Comparison of ENCODE assay signal across 8 cellular contexts in the genomic region with DNA sequence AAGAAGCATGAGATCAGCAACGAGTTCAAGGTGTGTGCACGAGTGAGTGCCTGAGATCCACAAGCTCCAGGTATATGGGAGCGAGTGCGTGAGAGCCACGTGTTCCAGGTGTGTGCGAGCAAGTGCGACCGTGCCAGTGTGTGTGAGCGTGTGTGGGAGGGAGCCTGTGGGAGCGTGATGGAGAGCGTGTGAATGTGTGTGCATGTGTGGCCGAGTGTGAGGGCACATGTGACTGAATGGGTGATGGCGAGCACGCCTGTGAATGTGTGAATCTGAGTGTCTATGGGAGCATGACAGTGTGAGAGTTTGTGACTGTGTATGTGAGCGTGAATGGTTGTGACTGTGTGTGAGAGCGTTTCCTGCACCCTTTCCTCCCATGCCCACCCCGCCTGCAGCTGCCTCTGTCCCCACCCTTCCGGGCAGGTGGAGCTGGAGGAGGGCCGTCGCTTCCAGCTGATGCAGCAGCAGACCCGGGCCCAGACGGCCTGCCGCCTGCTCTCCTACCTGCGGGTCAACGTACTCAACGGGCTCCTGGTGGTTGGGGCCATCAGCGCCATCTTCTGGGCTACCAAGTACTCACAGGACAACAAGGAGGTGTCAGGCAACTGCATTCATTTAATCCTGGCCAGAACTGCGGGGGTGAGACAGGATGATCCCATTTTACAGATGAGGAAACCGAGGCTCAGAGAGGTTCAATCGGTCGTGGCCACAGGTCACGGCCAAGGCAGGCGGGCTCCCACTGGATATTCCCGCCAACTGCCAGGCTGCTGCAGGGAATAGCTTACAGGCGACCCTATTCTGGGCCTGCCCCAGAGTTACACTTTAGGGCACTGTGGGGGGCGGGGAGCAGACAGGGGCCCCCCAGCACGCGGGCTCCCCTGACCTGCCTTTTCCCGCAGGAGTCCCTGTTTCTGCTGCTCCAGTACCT.
DNase-seq lines count a peak whose midpoint lies in the region; TF ChIP-seq lines count a peak whose summit lies in the region.

No MANE protein-coding gene starts in this region.

- peak overlapping the region; percentile 98 for H3K27ac ChIP-seq in neutrophil

- peak; percentile 86 for TF ChIP-seq CTCF in neutrophil (IDR thresholded peaks at IDR 0.05)

- H3K4me3 ChIP-seq in neutrophil (ENCODE audit: low read depth in 1 of 2, low read length in 1 of 2), result peak overlapping the region; percentile 4 to 87

- DNase-seq in NCI-H1417 (lab: John Stamatoyannopoulos, UW) (peak; percentile 33 to 66 (median 54)), NCI-H1417 treated with DMSO at 0.1 percent for 48 hours (lab: John Stamatoyannopoulos, UW) (no peak), NCI-H526 (lab: John Stamatoyannopoulos, UW) (peak; percentile 86 to 94), NCI-H2107 (lab: John Stamatoyannopoulos, UW) (no peak), middle frontal gyrus (ENCODE audit: extremely low spot score, low spot score) (no peak)
- peak; percentile 74 to 82 for DNase-seq in activated CD4-positive, alpha-beta T cell treated with anti-CD3 and anti-CD28 coated beads, Interleukin-2, amount 50 U/mL, for 48 hours
- DNase-seq in effector CD8-positive, alpha-beta T cell (lab: John Stamatoyannopoulos, UW), result peak; percentile 62

- peaks cover 54% of the 10 kb centered on the region for H3K36me3 ChIP-seq in neutrophil

- H3K27me3 ChIP-seq in neutrophil, result no peaks in the 10 kb centered on the region

- H3K9me3 ChIP-seq in neutrophil, result no peaks in the 10 kb centered on the region

- peaks cover 95 to 96% of the 10 kb centered on the region in 2 experiments for H3K4me1 ChIP-seq in neutrophil (ENCODE audit: control insufficient read depth in 1 of 2, insufficient read depth in 1 of 2, low read depth in 1 of 2, low read length in 1 of 2)

Comparison
In these comparisons a context has a peak if more than half of its experiments do, and no peak if none do; other contexts are left out.
1. DNase-seq: peak in NCI-H1417 (3 of 3), NCI-H526 (2 of 2), activated CD4-positive, alpha-beta T cell treated with anti-CD3 and anti-CD28 coated beads, Interleukin-2, amount 50 U/mL, for 48 hours (2 of 2) and effector CD8-positive, alpha-beta T cell (single experiment); none in NCI-H1417 treated with DMSO at 0.1 percent for 48 hours (single experiment), NCI-H2107 (single experiment) and middle frontal gyrus (single experiment).